ENCODE assay signal across 18 cellular contexts in genomic region chr13:32009362-32009761, GRCh38.
"Had no signal": no experiment of that assay in that cellular context is flagged by ENCODE, and none has a peak within 500 bp of the region (broad histone marks: within the 10 kb centered on the region; RNA-seq: fewer than 3 reads in every experiment).

No MANE protein-coding gene starts in this region.

- H3K36me3 ChIP-seq: MG63 had no signal

- FAIRE-seq: RCC 7860 had no signal

- H3K27me3 ChIP-seq: MG63 had no signal

- DNase-seq: Karpas-422, KG1, MG63, NCI-H1092, NCI-H1436, NCI-H187, NCI-H2029, NCI-H2081 treated with DMSO at 0.1 percent for 48 hours, NCI-H226, NCI-H510A, NCI-H524 treated with DMSO at 0.1 percent for 48 hours, NCI-H774, RPMI8226, SHP77, SK-N-SH, SW 1271 had no signal

- H3K4me3 ChIP-seq: MG63 had no signal

- H3K9me3 ChIP-seq: MG63, SK-N-SH had no signal

- H3K27ac ChIP-seq: HL-60 had no signal
